25 cellular contexts compared by ENCODE assay signal in the genomic region with DNA sequence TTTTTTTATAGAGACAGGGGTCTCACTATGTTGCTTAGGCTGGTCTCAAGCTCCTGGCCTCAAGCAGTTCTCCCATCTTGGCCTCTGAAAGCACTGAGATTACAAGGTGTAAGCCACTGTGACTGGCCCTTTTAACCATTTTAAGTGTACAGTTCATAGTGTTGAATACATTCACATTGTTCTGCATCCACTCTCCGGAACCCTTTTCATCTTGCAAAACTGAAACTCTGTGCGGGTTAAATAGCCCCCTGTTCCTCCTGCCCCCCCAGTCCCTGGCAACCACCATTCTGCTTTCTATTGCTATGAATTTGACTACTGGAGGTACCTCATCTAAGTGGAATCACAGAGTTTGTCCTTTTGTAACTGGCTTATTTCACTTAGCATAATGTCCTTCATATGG. TPM values are rescaled to one million over a fixed set of nuclear protein-coding genes. Genes with fewer than 3 reads are reported as not detected.
A peak's percentile ranks its signal among the peaks of the same experiment; 100 is the strongest.
DNase-seq lines count a peak whose midpoint lies in the region; ATAC-seq, FAIRE-seq and TF ChIP-seq lines count a peak whose summit lies in the region.
"Had no signal": no experiment of that assay in that cellular context is flagged by ENCODE, and none has a peak within 500 bp of the region (broad histone marks: within the 10 kb centered on the region; RNA-seq: fewer than 3 reads in every experiment).

No MANE protein-coding gene starts in this region.

- no TSS peak for BruUV-seq in GM12878 (replicated peaks; lab: Mats Ljungman, UMichigan)

- no peaks in the 10 kb centered on the region for H3K9me3 Mint-ChIP-seq in nephron progenitor cell
- H3K9me3 Mint-ChIP-seq: CD14-positive monocyte; CD4-positive, alpha-beta memory T cell; CD8-positive, alpha-beta memory T cell had no signal

- H3K27ac ChIP-seq in GM12878 (ENCODE audit: control insufficient read depth, insufficient read depth), result no peak overlapping the region
- H3K27ac ChIP-seq in Peyer's patch, result no peak overlapping the region
- H3K27ac ChIP-seq: BLaER1 had no signal

- in situ Hi-C loops in GM12878 (cut with MboI), result no loop called here

- TF ChIP-seq CTCF in GM12865 (IDR thresholded peaks at IDR 0.05; ENCODE audit: insufficient read depth, low read depth, low read length, missing control alignments), result no peak
- TF ChIP-seq CTCF in GM12878 (IDR thresholded peaks at IDR 0.05 in 2 of 3, conservative IDR thresholded peaks at IDR 0.05 in 1 of 3; ENCODE audit: control insufficient read depth in 2 of 3, extremely low read depth in 1 of 3, insufficient read depth in 1 of 3, low read depth in 3 of 3, low read length in 3 of 3), result no peak
- no peak for TF ChIP-seq CTCF in nephron progenitor cell (IDR thresholded peaks at IDR 0.05)
- no peak for TF ChIP-seq CTCF in Peyer's patch (IDR thresholded peaks at IDR 0.05)

- no peak overlapping the region for H3K4me3 Mint-ChIP-seq in nephron progenitor cell
- H3K4me3 Mint-ChIP-seq: CD14-positive monocyte; CD4-positive, alpha-beta memory T cell; CD4-positive, CD25-positive, alpha-beta regulatory T cell; CD8-positive, alpha-beta memory T cell had no signal

- no peaks in the 10 kb centered on the region for H4K20me1 ChIP-seq in GM12878 (ENCODE audit: control insufficient read depth, insufficient read depth)
- H4K20me1 ChIP-seq: BLaER1 had no signal

- FAIRE-seq in GM12878 (lab: Jason Lieb, UNC), result no peak
- FAIRE-seq: A204.1, D721Med, G401.6, GM12891, GM18507 had no signal

- H3K4me1 ChIP-seq in GM12878 (ENCODE audit: control insufficient read depth, insufficient read depth, low read length), result no peaks in the 10 kb centered on the region; the same call in 1 of the 2 replicates
- H3K4me1 ChIP-seq in Peyer's patch, result no peaks in the 10 kb centered on the region
- H3K4me1 ChIP-seq: BE2C had no signal

- no peak overlapping the region for H3K9ac ChIP-seq in GM12878 (ENCODE audit: control insufficient read depth, insufficient read depth, low read length)
- H3K9ac ChIP-seq: BLaER1 had no signal

- H3K4me2 ChIP-seq in GM12878 (ENCODE audit: control insufficient read depth, insufficient read depth), result no peak overlapping the region; the same call in 1 of the 2 replicates
- H3K4me2 ChIP-seq: BLaER1 had no signal

- TF ChIP-seq RAD21 in GM12878 (IDR thresholded peaks at IDR 0.05; ENCODE audit: insufficient read depth, low read depth, low read length), result no peak

- no peaks in the 10 kb centered on the region for H3K27me3 Mint-ChIP-seq in nephron progenitor cell (ENCODE audit: low read depth, poor library complexity)

- H3K27me3 ChIP-seq in GM12878 (replicated peaks in 1 of 2; ENCODE audit: control insufficient read depth in 2 of 2, insufficient read depth in 2 of 2, low read length in 1 of 2) (no peaks in the 10 kb centered on the region), Peyer's patch (no peaks in the 10 kb centered on the region)
- H3K27me3 ChIP-seq: BE2C, BLaER1 had no signal

- intact Hi-C loops in GM12878 (cut with micrococcal nuclease; ENCODE audit: unreplicated experiment) (no loop called here), sciatic nerve (cut with DNase I) (no loop called here)

- SMC1A ChIA-PET in GM12878 (lab: Charles Lee; ENCODE audit: uncharacterized antibody, unreplicated experiment), result interaction anchor here (1.3 to 1.9 kb wide), 3 partner anchors 31 to 195 kb away, joined by 4 to 7 read pairs (median 6); no protein-coding TSS in a partner anchor

- peak overlapping the region; percentile 43 for H3K27ac Mint-ChIP-seq in nephron progenitor cell
- H3K27ac Mint-ChIP-seq: CD4-positive, alpha-beta memory T cell had no signal

- RAD21 ChIA-PET in GM12878 (lab: Charles Lee; ENCODE audit: unreplicated experiment), result interaction anchor here (1.1 kb wide), 1 partner anchor 24 kb away, joined by 3 read pairs; no protein-coding TSS in a partner anchor

- H3K36me3 Mint-ChIP-seq in nephron progenitor cell (ENCODE audit: low read depth), result peaks cover 7% of the 10 kb centered on the region
- H3K36me3 Mint-ChIP-seq: CD14-positive monocyte; CD4-positive, alpha-beta memory T cell; CD4-positive, CD25-positive, alpha-beta regulatory T cell; CD8-positive, alpha-beta memory T cell had no signal

- DNase-seq in GM12865 (ENCODE audit: low read depth), result peak; percentile 58
- DNase-seq in GM12878 (ENCODE audit: low read depth, low spot score), result no peak
- no peak for DNase-seq in nephron progenitor cell
- DNase-seq in Peyer's patch, result no peak
- DNase-seq in sciatic nerve (ENCODE audit: low spot score), result no peak
- DNase-seq in D341Med (ENCODE audit: low spot score), result no peak
- DNase-seq in left lobe of liver (ENCODE audit: low spot score), result no peak
- DNase-seq: 8988T; ACHN; BE2C; C1 segment of cervical spinal cord; CD4-positive, alpha-beta memory T cell; CD4-positive, CD25-positive, alpha-beta regulatory T cell; CD8-positive, alpha-beta memory T cell; COR-L47; DMS79 treated with DMSO at 0.1 percent for 48 hours; GF-D8 had no signal

- peaks cover 88% of the 10 kb centered on the region for H3K4me1 Mint-ChIP-seq in nephron progenitor cell
- H3K4me1 Mint-ChIP-seq: CD14-positive monocyte; CD4-positive, alpha-beta memory T cell; CD4-positive, CD25-positive, alpha-beta regulatory T cell; CD8-positive, alpha-beta memory T cell had no signal

- H3K4me3 ChIP-seq in GM12865 (ENCODE audit: low read depth, low read length) (no peak overlapping the region), GM12878 (no peak overlapping the region), Peyer's patch (no peak overlapping the region)
- H3K4me3 ChIP-seq: BLaER1 had no signal

- 38% methylated on average over 2 of the region's 2 CpGs for whole genome bisulfite sequencing in GM12878 (ENCODE audit: insufficient coverage, insufficient replicate concordance, low lambda C conversion rate, missing lambda C conversion rate)

- TF ChIP-seq EP300 in GM12878 (IDR thresholded peaks at IDR 0.05; ENCODE audit: borderline replicate concordance in 1 of 2, control insufficient read depth in 1 of 2, low read depth in 2 of 2, low read length in 2 of 2), result no peak

- no peak overlapping the region for H2AFZ ChIP-seq in GM12878 (ENCODE audit: control insufficient read depth, low read depth, low read length)

- H3K9me3 ChIP-seq in GM12878 (replicated peaks; ENCODE audit: control insufficient read depth, insufficient read depth, low read length) (no peaks in the 10 kb centered on the region), Peyer's patch (no peaks in the 10 kb centered on the region)
- H3K9me3 ChIP-seq: BE2C, BLaER1 had no signal

- peaks cover 13% of the 10 kb centered on the region for H3K79me2 ChIP-seq in GM12878 (ENCODE audit: control insufficient read depth, insufficient read depth, low read length)

- CTCF ChIA-PET in GM12878 (lab: Yijun Ruan, JAX), result interaction anchor here (1.1 to 1.2 kb wide), 2 partner anchors 10 to 43 kb away, joined by 3 read pairs; no protein-coding TSS in a partner anchor

- H3K36me3 ChIP-seq in GM12878 (ENCODE audit: control insufficient read depth in 2 of 2, insufficient read depth in 2 of 2, low read length in 1 of 2), result peaks cover 0 to 8% of the 10 kb centered on the region in 2 experiments; a peak in 3 of 4 replicates
- H3K36me3 ChIP-seq in Peyer's patch, result no peaks in the 10 kb centered on the region
- H3K36me3 ChIP-seq: BE2C, BLaER1 had no signal

- ATAC-seq in GM18502 (IDR thresholded peaks at IDR 0.05; ENCODE audit: poor library complexity, unreplicated experiment) (peak; percentile 58), GM12878 (peak; percentile 81), sciatic nerve (no peak), left lobe of liver (no peak)

- POLR2A ChIA-PET in GM12878 (lab: Charles Lee), result no interaction called here

- TF ChIP-seq POLR2A in GM12878 (IDR thresholded peaks at IDR 0.05; ENCODE audit: low read depth, low read length) (no peak), Peyer's patch (IDR thresholded peaks at IDR 0.05) (no peak)

TF ChIP-seq in GM12878, 131 proteins besides CTCF, POLR2A, EP300 and RAD21:
- TF ChIP-seq RBBP5 (conservative IDR thresholded peaks at IDR 0.05) (no peak), RUNX3 (IDR thresholded peaks at IDR 0.05; ENCODE audit: low read length) (peak; percentile 68), PAX8 (IDR thresholded peaks at IDR 0.05) (no peak), CBFB (IDR thresholded peaks at IDR 0.05; ENCODE audit: low read depth) (0 out of 2 replicates have a peak, but pooled peaks have one; percentile 27), IRF4 (IDR thresholded peaks at IDR 0.05; ENCODE audit: low read depth, low read length) (no peak), YY1 (IDR thresholded peaks at IDR 0.05; ENCODE audit: low read depth, low read length) (no peak), NBN (IDR thresholded peaks at IDR 0.05) (no peak), BHLHE40 (IDR thresholded peaks at IDR 0.05; ENCODE audit: borderline replicate concordance in 1 of 2, low read depth in 2 of 2, low read length in 1 of 2) (no peak), CBX5 (IDR thresholded peaks at IDR 0.05; ENCODE audit: low read depth) (no peak)

RNA-seq across cellular contexts. Expression of a gene that starts 30.0 kb away (rescaled TPM):
- total RNA-seq in GM12878 (2013; cell fraction: nucleolus; rRNA removed), result 89.9 and 109 TPM in 2 replicates
- total RNA-seq in GM12878 (2014; rRNA removed) (11.5 and 14.4 TPM in 2 replicates), GM12878 (2014; rRNA removed; fragmentation: Illumina TruSeq; extraction: Trizol) (6.8 and 8.5 TPM in 2 replicates), GM12878 (2021) (14.5 and 15.6 TPM in 2 replicates), Peyer's patch (10 to 100 TPM in 3 of 4 donors, 1 to 10 TPM in 1; 6.6 to 28.5 (median 19.5) TPM), sciatic nerve (18.5 TPM), left lobe of liver (12.8 TPM)
- 16.6 TPM for polyA plus RNA-seq in GM12878 (2011; ENCODE audit: low read depth)
- polyA plus RNA-seq in GM12878 (2011; rRNA removed) (24.3 and 27.2 TPM in 2 replicates), GM12878 (2014; fragmentation: Illumina TruSeq; extraction: Trizol) (9.4 and 13.3 TPM in 2 replicates), GM12878 (2014; fragmentation: Nextera tagmentation; extraction: Ambion mirVana) (1 to 10 TPM; 2.9 to 6.6 TPM), GM12878 (2014; rRNA removed) (8.0 and 8.8 TPM in 2 replicates), GM12878 (2016; fragmentation: Nextera tagmentation; extraction: Ambion mirVana) (1 to 10 TPM; 3.4 to 4.9 TPM)
- polyA plus RNA-seq in GM12878 (2011; cell fraction: cytosol; rRNA removed), result 20.0 and 24.5 TPM in 2 replicates
- 34.6 and 38.3 TPM in 2 replicates for polyA plus RNA-seq in GM12878 (2011; cell fraction: nucleus; rRNA removed)
- 21.2 and 25.6 TPM in 2 replicates for polyA plus RNA-seq in GM12878 (2012)
- polyA minus RNA-seq in GM12878 (2011; rRNA and poly(A)+ RNA removed), result 31.6 and 32.4 TPM in 2 replicates
- 11.0 and 14.5 TPM in 2 replicates for polyA minus RNA-seq in GM12878 (2011; cell fraction: cytosol; rRNA and poly(A)+ RNA removed)
- 29.9 and 39.4 TPM in 2 replicates for polyA minus RNA-seq in GM12878 (2011; cell fraction: nucleus; rRNA and poly(A)+ RNA removed)
- polyA plus RNA-seq: CD4-positive, alpha-beta memory T cell had no signal

Comparison
In these comparisons a context has a peak if more than half of its experiments do, and no peak if none do; other contexts are left out.
1. ATAC-seq: peak in GM18502 (single experiment) and GM12878 (single experiment); none in sciatic nerve (single experiment) and left lobe of liver (single experiment).